Comparison of ENCODE assay signal across 28 cellular contexts in genomic region chr7:85033263-85033662, GRCh38.
"Had no signal": no experiment of that assay in that cellular context is flagged by ENCODE, and none has a peak within 500 bp of the region (broad histone marks: within the 10 kb centered on the region; RNA-seq: fewer than 3 reads in every experiment).

No MANE protein-coding gene starts in this region.

- H3K27me3 Mint-ChIP-seq: activated CD4-positive, alpha-beta memory T cell treated with anti-CD3 and anti-CD28 coated beads for 36 hours had no signal

- DNase-seq: activated CD4-positive, alpha-beta memory T cell treated with anti-CD3 and anti-CD28 coated beads for 36 hours; activated CD4-positive, alpha-beta T cell treated with anti-CD3 and anti-CD28 coated beads for 48 hours; activated CD8-positive, alpha-beta memory T cell treated with anti-CD3 and anti-CD28 coated beads, Interleukin-2, amount 50 U/mL, for 4 hours; activated effector memory CD4-positive, alpha-beta T cell treated with anti-CD3 and anti-CD28 coated beads, Interleukin-2, amount 50 U/mL, for 16 hours; activated naive CD4-positive, alpha-beta T cell treated with anti-CD3 and anti-CD28 coated beads for 36 hours; activated naive CD8-positive, alpha-beta T cell treated with anti-CD3 and anti-CD28 coated beads for 36 hours; activated T-cell treated with anti-CD3 and anti-CD28 coated beads, Interleukin-2, amount 50 U/mL, for 1 hour; adrenal gland; aorta; body of pancreas; colonic mucosa; effector memory CD4-positive, alpha-beta T cell; erythroblast; head of caudate nucleus; hippocampal formation; left cardiac atrium; midbrain; naive thymus-derived CD4-positive, alpha-beta T cell; nucleus accumbens; spleen; stimulated activated naive CD4-positive, alpha-beta T cell; tibial artery; WERI-Rb-1 had no signal

- H3K27me3 ChIP-seq: body of pancreas, colonic mucosa, right atrium auricular region, spleen, suprapubic skin, tibial artery had no signal

- ATAC-seq: activated CD4-positive, CD25-positive, alpha-beta regulatory T cell treated with anti-CD3 and anti-CD28 coated beads, Interleukin-2, amount 50 U/mL, for 24 hours; body of pancreas; left cardiac atrium; naive thymus-derived CD4-positive, alpha-beta T cell had no signal

- H3K27ac ChIP-seq: adrenal gland, body of pancreas, colonic mucosa, right atrium auricular region, suprapubic skin, tibial artery, WERI-Rb-1 had no signal

- H3K4me3 Mint-ChIP-seq: activated CD4-positive, alpha-beta memory T cell treated with anti-CD3 and anti-CD28 coated beads for 36 hours; activated naive CD4-positive, alpha-beta T cell treated with anti-CD3 and anti-CD28 coated beads for 36 hours; activated naive CD8-positive, alpha-beta T cell treated with anti-CD3 and anti-CD28 coated beads for 36 hours; activated T-helper 1 cell treated with anti-CD3 and anti-CD28 coated beads, Interleukin-12 subunit alpha, Interleukin-12 subunit beta, Interleukin-2, Interleukin-4 antibody, amounts not matched to agents 30 ng/mL and 10 ng/mL and 1 ng/mL, durations not matched to agents 14 hours and 24 hours and 36 hours; naive thymus-derived CD4-positive, alpha-beta T cell had no signal

- H3K4me3 ChIP-seq: adrenal gland, body of pancreas, colonic mucosa, right atrium auricular region, spleen, suprapubic skin, tibial artery had no signal

- H3K36me3 ChIP-seq: adrenal gland, colonic mucosa, right atrium auricular region, suprapubic skin, tibial artery, WERI-Rb-1 had no signal

- H3K36me3 Mint-ChIP-seq: activated CD4-positive, alpha-beta memory T cell treated with anti-CD3 and anti-CD28 coated beads for 36 hours; activated naive CD8-positive, alpha-beta T cell treated with anti-CD3 and anti-CD28 coated beads for 36 hours; naive thymus-derived CD4-positive, alpha-beta T cell had no signal

- H3K9me3 ChIP-seq: adrenal gland, body of pancreas, colonic mucosa, right atrium auricular region, spleen, suprapubic skin, tibial artery had no signal

- H3K4me1 ChIP-seq: adrenal gland, body of pancreas, colonic mucosa, right atrium auricular region, spleen, suprapubic skin, tibial artery had no signal

- H3K4me1 Mint-ChIP-seq: activated naive CD8-positive, alpha-beta T cell treated with anti-CD3 and anti-CD28 coated beads for 36 hours; naive thymus-derived CD4-positive, alpha-beta T cell had no signal

- FAIRE-seq: keratinocyte had no signal

- H3K9me3 Mint-ChIP-seq: activated CD4-positive, alpha-beta memory T cell treated with anti-CD3 and anti-CD28 coated beads for 36 hours; activated naive CD4-positive, alpha-beta T cell treated with anti-CD3 and anti-CD28 coated beads for 36 hours; activated naive CD8-positive, alpha-beta T cell treated with anti-CD3 and anti-CD28 coated beads for 36 hours; activated T-helper 1 cell treated with anti-CD3 and anti-CD28 coated beads, Interleukin-12 subunit alpha, Interleukin-12 subunit beta, Interleukin-2, Interleukin-4 antibody, amounts not matched to agents 30 ng/mL and 10 ng/mL and 1 ng/mL, durations not matched to agents 14 hours and 24 hours and 36 hours; naive thymus-derived CD4-positive, alpha-beta T cell had no signal

- H3K27ac Mint-ChIP-seq: activated CD4-positive, alpha-beta memory T cell treated with anti-CD3 and anti-CD28 coated beads for 36 hours; activated naive CD4-positive, alpha-beta T cell treated with anti-CD3 and anti-CD28 coated beads for 36 hours; activated naive CD8-positive, alpha-beta T cell treated with anti-CD3 and anti-CD28 coated beads for 36 hours; activated T-helper 1 cell treated with anti-CD3 and anti-CD28 coated beads, Interleukin-12 subunit alpha, Interleukin-12 subunit beta, Interleukin-2, Interleukin-4 antibody, amounts not matched to agents 30 ng/mL and 10 ng/mL and 1 ng/mL, durations not matched to agents 14 hours and 24 hours and 36 hours; naive thymus-derived CD4-positive, alpha-beta T cell had no signal
